Comparison of ENCODE assay signal across 1 cellular context in the genomic region with DNA sequence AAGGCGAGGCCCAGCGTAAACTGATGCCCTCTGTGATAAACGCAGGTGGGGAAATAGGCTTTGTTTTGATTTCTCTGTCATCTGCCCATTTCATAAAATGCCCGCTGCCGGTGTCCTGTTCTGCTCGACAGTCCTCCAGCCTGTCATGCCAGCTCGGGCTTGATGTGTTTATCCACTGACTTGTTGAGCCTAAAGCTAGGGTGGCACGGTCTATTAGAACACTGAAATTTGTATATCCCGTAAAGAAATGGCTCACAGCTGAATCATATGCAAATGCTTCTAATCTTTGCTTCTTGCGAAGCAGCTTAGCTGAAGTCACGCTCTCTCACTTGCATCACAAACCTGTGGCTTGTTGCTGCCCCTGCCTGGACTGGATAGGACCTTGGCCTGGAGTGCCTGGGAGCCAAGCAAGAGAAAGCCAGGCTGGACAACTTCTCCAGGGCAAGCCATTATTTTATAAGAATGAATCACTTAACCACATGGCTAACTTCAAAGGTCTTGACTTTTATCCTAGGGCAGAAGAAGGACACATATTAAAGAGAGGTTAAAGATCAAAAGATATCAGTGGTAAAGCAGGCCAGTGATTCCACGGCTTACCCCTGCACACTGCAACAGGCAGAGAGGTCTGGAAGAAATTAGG.
TF ChIP-seq lines count a peak whose summit lies in the region.

No MANE protein-coding gene starts in this region.

TF ChIP-seq in K562, 482 proteins besides CTCF, POLR2A, EP300 and RAD21 (continued from another document):
- TF ChIP-seq YY1 (IDR thresholded peaks at IDR 0.05; ENCODE audit: borderline replicate concordance in 1 of 3, control insufficient read depth in 1 of 3, extremely low read depth in 1 of 3, insufficient read depth in 3 of 3, insufficient read length in 1 of 3, insufficient replicate concordance in 2 of 3, low read depth in 1 of 3, low read length in 2 of 3) (no peak), NR1H2 (CRISPR knock-in tag; IDR thresholded peaks at IDR 0.05) (no peak), PPARD (CRISPR knock-in tag; IDR thresholded peaks at IDR 0.05) (no peak), HDAC1 (IDR thresholded peaks at IDR 0.05) (no peak), SNIP1 (IDR thresholded peaks at IDR 0.05; ENCODE audit: low read depth) (no peak), DMBX1 (CRISPR knock-in tag; IDR thresholded peaks at IDR 0.05; ENCODE audit: borderline replicate concordance) (peak; percentile 44; the same call in 1 of the 2 replicates), ZNF644 (tag; IDR thresholded peaks at IDR 0.05; ENCODE audit: low read depth) (no peak), ZNF133 (CRISPR knock-in tag; IDR thresholded peaks at IDR 0.05) (no peak), ZNF699 (CRISPR knock-in tag; IDR thresholded peaks at IDR 0.05; ENCODE audit: insufficient replicate concordance) (no peak)
- TF ChIP-seq, protein P1, sequence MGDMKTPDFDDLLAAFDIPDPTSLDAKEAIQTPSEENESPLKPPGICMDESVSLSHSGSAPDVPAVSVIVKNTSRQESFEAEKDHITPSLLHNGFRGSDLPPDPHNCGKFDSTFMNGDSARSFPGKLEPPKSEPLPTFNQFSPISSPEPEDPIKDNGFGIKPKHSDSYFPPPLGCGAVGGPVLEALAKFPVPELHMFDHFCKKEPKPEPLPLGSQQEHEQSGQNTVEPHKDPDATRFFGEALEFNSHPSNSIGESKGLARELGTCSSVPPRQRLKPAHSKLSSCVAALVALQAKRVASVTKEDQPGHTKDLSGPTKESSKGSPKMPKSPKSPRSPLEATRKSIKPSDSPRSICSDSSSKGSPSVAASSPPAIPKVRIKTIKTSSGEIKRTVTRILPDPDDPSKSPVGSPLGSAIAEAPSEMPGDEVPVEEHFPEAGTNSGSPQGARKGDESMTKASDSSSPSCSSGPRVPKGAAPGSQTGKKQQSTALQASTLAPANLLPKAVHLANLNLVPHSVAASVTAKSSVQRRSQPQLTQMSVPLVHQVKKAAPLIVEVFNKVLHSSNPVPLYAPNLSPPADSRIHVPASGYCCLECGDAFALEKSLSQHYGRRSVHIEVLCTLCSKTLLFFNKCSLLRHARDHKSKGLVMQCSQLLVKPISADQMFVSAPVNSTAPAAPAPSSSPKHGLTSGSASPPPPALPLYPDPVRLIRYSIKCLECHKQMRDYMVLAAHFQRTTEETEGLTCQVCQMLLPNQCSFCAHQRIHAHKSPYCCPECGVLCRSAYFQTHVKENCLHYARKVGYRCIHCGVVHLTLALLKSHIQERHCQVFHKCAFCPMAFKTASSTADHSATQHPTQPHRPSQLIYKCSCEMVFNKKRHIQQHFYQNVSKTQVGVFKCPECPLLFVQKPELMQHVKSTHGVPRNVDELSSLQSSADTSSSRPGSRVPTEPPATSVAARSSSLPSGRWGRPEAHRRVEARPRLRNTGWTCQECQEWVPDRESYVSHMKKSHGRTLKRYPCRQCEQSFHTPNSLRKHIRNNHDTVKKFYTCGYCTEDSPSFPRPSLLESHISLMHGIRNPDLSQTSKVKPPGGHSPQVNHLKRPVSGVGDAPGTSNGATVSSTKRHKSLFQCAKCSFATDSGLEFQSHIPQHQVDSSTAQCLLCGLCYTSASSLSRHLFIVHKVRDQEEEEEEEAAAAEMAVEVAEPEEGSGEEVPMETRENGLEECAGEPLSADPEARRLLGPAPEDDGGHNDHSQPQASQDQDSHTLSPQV (IDR thresholded peaks at IDR 0.05) = peak; percentile 65; the same call in 1 of the 2 replicates
